In the genomic region with DNA sequence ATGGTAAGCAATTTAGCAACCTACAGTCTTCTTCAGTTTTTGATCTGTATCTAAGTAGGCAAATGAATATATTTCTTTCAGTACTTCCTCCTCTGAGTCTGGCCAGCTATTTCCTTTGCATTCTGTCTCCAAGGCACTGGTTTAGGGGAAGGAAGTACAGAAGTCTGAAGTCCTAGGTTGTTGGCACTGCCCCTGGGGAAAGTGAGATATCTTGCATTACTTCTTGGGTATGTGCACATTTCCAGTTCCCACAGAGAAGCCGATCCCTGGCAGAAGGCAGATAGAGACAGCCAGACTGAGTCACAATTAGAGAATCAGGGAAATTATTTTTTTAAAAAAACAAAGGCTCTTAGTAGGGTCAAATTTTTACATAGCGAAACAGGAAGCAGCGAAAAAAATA, we compare ENCODE assay signal across 10 cellular contexts.
A peak's percentile ranks its signal among the peaks of the same experiment; 100 is the strongest.
DNase-seq lines count a peak whose midpoint lies in the region; ATAC-seq and TF ChIP-seq lines count a peak whose summit lies in the region.
"Had no signal": no experiment of that assay in that cellular context is flagged by ENCODE, and none has a peak within 500 bp of the region (broad histone marks: within the 10 kb centered on the region; RNA-seq: fewer than 3 reads in every experiment).

No MANE protein-coding gene starts in this region.

- peak overlapping the region; percentile 81 for H3K27ac Mint-ChIP-seq in dendritic cell treated with granulocyte-macrophage colony-stimulating factor and Interleukin-4, amounts not matched to agents 40 ng/mL and 50 ng/mL, for 4 days
- H3K27ac Mint-ChIP-seq in mesothelial cell of epicardium: peak overlapping the region; percentile 23
- H3K27ac Mint-ChIP-seq in stimulated activated effector memory CD8-positive, alpha-beta T cell treated with anti-CD3 and anti-CD28 coated beads, Interleukin-12 subunit alpha, Interleukin-12 subunit beta, amount 100 ng/mL, for 72 hours: no peak overlapping the region
- H3K27ac Mint-ChIP-seq: IgD-negative memory B cell; stimulated activated memory B cell treated with anti-CD40 and anti-IgM and Interleukin-4, amounts not matched to agents 10 μg/mL and 1 μg/mL and 100 μg/mL, for 72 hours had no signal

- ATAC-seq in stimulated activated effector memory CD8-positive, alpha-beta T cell treated with anti-CD3 and anti-CD28 coated beads, Interleukin-12 subunit alpha, Interleukin-12 subunit beta, amount 100 ng/mL, for 72 hours: no peak
- ATAC-seq in GM21447 (IDR thresholded peaks at IDR 0.05; ENCODE audit: unreplicated experiment): no peak
- ATAC-seq: stimulated activated memory B cell treated with anti-CD40 and anti-IgM and Interleukin-4, amounts not matched to agents 10 μg/mL and 1 μg/mL and 100 μg/mL, for 72 hours had no signal

- H3K4me1 Mint-ChIP-seq in dendritic cell treated with granulocyte-macrophage colony-stimulating factor and Interleukin-4, amounts not matched to agents 40 ng/mL and 50 ng/mL, for 4 days (ENCODE audit: low read depth): peaks cover 27% of the 10 kb centered on the region
- H3K4me1 Mint-ChIP-seq in mesothelial cell of epicardium: peaks cover 1% of the 10 kb centered on the region
- H3K4me1 Mint-ChIP-seq in stimulated activated effector memory CD8-positive, alpha-beta T cell treated with anti-CD3 and anti-CD28 coated beads, Interleukin-12 subunit alpha, Interleukin-12 subunit beta, amount 100 ng/mL, for 72 hours: no peaks in the 10 kb centered on the region
- H3K4me1 Mint-ChIP-seq: stimulated activated memory B cell treated with anti-CD40 and anti-IgM and Interleukin-4, amounts not matched to agents 10 μg/mL and 1 μg/mL and 100 μg/mL, for 72 hours had no signal

- intact Hi-C loops in dendritic cell treated with granulocyte-macrophage colony-stimulating factor and Interleukin-4, amounts not matched to agents 40 ng/mL and 50 ng/mL, for 4 days (cut with micrococcal nuclease): loop anchor here (5.0 kb wide), 1 partner anchor 100 kb away; the partner anchor contains the start of gene RASAL2

- no peaks in the 10 kb centered on the region for H3K27me3 Mint-ChIP-seq in dendritic cell treated with granulocyte-macrophage colony-stimulating factor and Interleukin-4, amounts not matched to agents 40 ng/mL and 50 ng/mL, for 4 days
- no peaks in the 10 kb centered on the region for H3K27me3 Mint-ChIP-seq in mesothelial cell of epicardium (ENCODE audit: low read depth)

- H3K4me3 Mint-ChIP-seq in dendritic cell treated with granulocyte-macrophage colony-stimulating factor and Interleukin-4, amounts not matched to agents 40 ng/mL and 50 ng/mL, for 4 days: peak overlapping the region; percentile 64
- no peak overlapping the region for H3K4me3 Mint-ChIP-seq in mesothelial cell of epicardium
- no peak overlapping the region for H3K4me3 Mint-ChIP-seq in stimulated activated effector memory CD8-positive, alpha-beta T cell treated with anti-CD3 and anti-CD28 coated beads, Interleukin-12 subunit alpha, Interleukin-12 subunit beta, amount 100 ng/mL, for 72 hours
- H3K4me3 Mint-ChIP-seq: IgD-negative memory B cell; stimulated activated memory B cell treated with anti-CD40 and anti-IgM and Interleukin-4, amounts not matched to agents 10 μg/mL and 1 μg/mL and 100 μg/mL, for 72 hours had no signal

- peak; percentile 27 for DNase-seq in COLO829 (ENCODE audit: low spot score)
- DNase-seq in NOMO-1 treated with DMSO at 0.1 percent for 48 hours (lab: John Stamatoyannopoulos, UW; ENCODE audit: unreplicated experiment): peak; percentile 97
- DNase-seq in mesothelial cell of epicardium (ENCODE audit: low spot score in 2 of 2, unreplicated experiment in 2 of 2): no peak
- DNase-seq in NCI-H1092 treated with DMSO at 0.1 percent for 48 hours (lab: John Stamatoyannopoulos, UW): no peak
- no peak for DNase-seq in NCI-H187 treated with DMSO at 0.1 percent for 48 hours (lab: John Stamatoyannopoulos, UW)
- no peak for DNase-seq in stimulated activated effector memory CD8-positive, alpha-beta T cell treated with anti-CD3 and anti-CD28 coated beads, Interleukin-12 subunit alpha, Interleukin-12 subunit beta, amount 100 ng/mL, for 72 hours (ENCODE audit: low spot score in 2 of 2)

- no peaks in the 10 kb centered on the region for H3K9me3 Mint-ChIP-seq in dendritic cell treated with granulocyte-macrophage colony-stimulating factor and Interleukin-4, amounts not matched to agents 40 ng/mL and 50 ng/mL, for 4 days
- no peaks in the 10 kb centered on the region for H3K9me3 Mint-ChIP-seq in mesothelial cell of epicardium
- peaks cover 7% of the 10 kb centered on the region for H3K9me3 Mint-ChIP-seq in stimulated activated effector memory CD8-positive, alpha-beta T cell treated with anti-CD3 and anti-CD28 coated beads, Interleukin-12 subunit alpha, Interleukin-12 subunit beta, amount 100 ng/mL, for 72 hours
- H3K9me3 Mint-ChIP-seq: stimulated activated memory B cell treated with anti-CD40 and anti-IgM and Interleukin-4, amounts not matched to agents 10 μg/mL and 1 μg/mL and 100 μg/mL, for 72 hours had no signal

- TF ChIP-seq CTCF in mesothelial cell of epicardium (IDR thresholded peaks at IDR 0.05; ENCODE audit: unreplicated experiment): no peak

- H3K36me3 Mint-ChIP-seq in dendritic cell treated with granulocyte-macrophage colony-stimulating factor and Interleukin-4, amounts not matched to agents 40 ng/mL and 50 ng/mL, for 4 days (ENCODE audit: low read depth): no peaks in the 10 kb centered on the region
- no peaks in the 10 kb centered on the region for H3K36me3 Mint-ChIP-seq in mesothelial cell of epicardium
- H3K36me3 Mint-ChIP-seq in stimulated activated effector memory CD8-positive, alpha-beta T cell treated with anti-CD3 and anti-CD28 coated beads, Interleukin-12 subunit alpha, Interleukin-12 subunit beta, amount 100 ng/mL, for 72 hours: no peaks in the 10 kb centered on the region
- H3K36me3 Mint-ChIP-seq: IgD-negative memory B cell; stimulated activated memory B cell treated with anti-CD40 and anti-IgM and Interleukin-4, amounts not matched to agents 10 μg/mL and 1 μg/mL and 100 μg/mL, for 72 hours had no signal

Comparison
In these comparisons a context has a peak if more than half of its experiments do, and no peak if none do; other contexts are left out.
1. DNase-seq: peak in COLO829 (single experiment) and NOMO-1 treated with DMSO at 0.1 percent for 48 hours (single experiment); none in mesothelial cell of epicardium (0 of 2), NCI-H1092 treated with DMSO at 0.1 percent for 48 hours (single experiment), NCI-H187 treated with DMSO at 0.1 percent for 48 hours (single experiment) and stimulated activated effector memory CD8-positive, alpha-beta T cell treated with anti-CD3 and anti-CD28 coated beads, Interleukin-12 subunit alpha, Interleukin-12 subunit beta, amount 100 ng/mL, for 72 hours (0 of 2).